Comparison of ENCODE assay signal across 8 cellular contexts in genomic region chr19:52734893-52735661, GRCh38. TPM values are rescaled to one million over a fixed set of nuclear protein-coding genes. Genes with fewer than 3 reads are reported as not detected.
DNase-seq lines count a peak whose midpoint lies in the region; TF ChIP-seq lines count a peak whose summit lies in the region.

TSS of gene ZNF611 (minus strand) at chr19:52735044. CDS start at chr19:52715894, 19,150 bp downstream.

- H3K27ac ChIP-seq in H9 (ENCODE audit: insufficient read length, low read depth, low read length) = peak within 1 kb of the TSS; percentile 65
- peak within 1 kb of the TSS; percentile 34; the same call in 1 of the 2 replicates for H3K27ac ChIP-seq in MM.1S (ENCODE audit: low read length)
- H3K27ac ChIP-seq in stomach smooth muscle (ENCODE audit: low read length) = peak within 1 kb of the TSS; percentile 80

- no peak within 1 kb of the TSS for H4K91ac ChIP-seq in H9 (ENCODE audit: insufficient read length, low read depth, low read length)

- H3K9ac ChIP-seq in H9 (ENCODE audit: extremely low read depth, insufficient read length, low read length) = peak within 1 kb of the TSS; percentile 73
- H3K9ac ChIP-seq in MM.1S (ENCODE audit: low read length) = peak within 1 kb of the TSS; percentile 70
- H3K9ac ChIP-seq in stomach smooth muscle (ENCODE audit: low read length in 2 of 2) = peak within 1 kb of the TSS; percentile 95 to 96

- TF ChIP-seq CTCF in H9 (conservative IDR thresholded peaks at IDR 0.05) (peak; percentile 75), MM.1S (IDR thresholded peaks at IDR 0.05; ENCODE audit: low read length) (peak; percentile 54), fibroblast of villous mesenchyme (IDR thresholded peaks at IDR 0.05; ENCODE audit: insufficient read depth, low read depth, low read length) (peak; percentile 75), neural crest cell (conservative IDR thresholded peaks at IDR 0.05) (peak; percentile 79)

- H3K36me3 Mint-ChIP-seq in H9 (ENCODE audit: insufficient read depth in 1 of 3, low read depth in 3 of 3) = peaks cover 0 to 8% (median 0%) of the 10 kb centered on the region in 3 experiments; a peak in 1 of 7 replicates
- no peaks in the 10 kb centered on the region for H3K36me3 Mint-ChIP-seq in neural crest cell (ENCODE audit: low read depth)

- no peaks in the 10 kb centered on the region; the same call in 1 of the 2 replicates for H3K27me3 ChIP-seq in H9 (ENCODE audit: insufficient read depth, low read length)
- H3K27me3 ChIP-seq in MM.1S (replicated peaks; ENCODE audit: insufficient read depth, low read length) = no peaks in the 10 kb centered on the region
- no peaks in the 10 kb centered on the region for H3K27me3 ChIP-seq in stomach smooth muscle (ENCODE audit: control insufficient read depth in 1 of 2, insufficient read depth in 2 of 2, low read length in 2 of 2)

- in situ Hi-C loops in G401 (cut with HindIII; ENCODE audit: low sequenced_read_pairs) = no loop called here

- H3K4me1 Mint-ChIP-seq in H9 = peaks cover 29 to 36% of the 10 kb centered on the region in 2 experiments
- H3K4me1 Mint-ChIP-seq in neural crest cell = peaks cover 30% of the 10 kb centered on the region

- no peaks in the 10 kb centered on the region for H3K9me2 ChIP-seq in MM.1S (replicated peaks; ENCODE audit: insufficient read depth, low read length)

- no peak within 1 kb of the TSS for H4K5ac ChIP-seq in H9 (ENCODE audit: insufficient read length, low read depth, low read length)

- H3K27me3 Mint-ChIP-seq in H9 (ENCODE audit: low read depth) (peaks cover 8% of the 10 kb centered on the region), neural crest cell (ENCODE audit: low read depth) (no peaks in the 10 kb centered on the region)

- peaks cover 5% of the 10 kb centered on the region for H3K23me2 ChIP-seq in H9 (ENCODE audit: insufficient read length, low read depth, low read length, poor library complexity, severe bottlenecking)

- peaks cover 0 to 8% of the 10 kb centered on the region in 2 experiments; a peak in 4 of 5 replicates for H3K9me3 Mint-ChIP-seq in H9
- no peaks in the 10 kb centered on the region for H3K9me3 Mint-ChIP-seq in neural crest cell

- H3K4me1 ChIP-seq in H9 (ENCODE audit: insufficient read depth, low read length) (no peaks in the 10 kb centered on the region), MM.1S (ENCODE audit: low read length) (no peaks in the 10 kb centered on the region), stomach smooth muscle (ENCODE audit: control insufficient read depth, insufficient read depth, low read length) (peaks cover 12% of the 10 kb centered on the region)

- H3K4ac ChIP-seq in H9 (ENCODE audit: low read depth, low read length) = no peak within 1 kb of the TSS

- H3K4me2 ChIP-seq in H9 (ENCODE audit: insufficient read depth, insufficient read length, low read length) (peak within 1 kb of the TSS; percentile 53), MM.1S (ENCODE audit: low read depth, low read length) (peak within 1 kb of the TSS; percentile 70; the same call in 1 of the 2 replicates)

- H3K56ac ChIP-seq in H9 (ENCODE audit: insufficient read length, low read depth, low read length) = no peak within 1 kb of the TSS

- no peak within 1 kb of the TSS for H2BK5ac ChIP-seq in H9 (ENCODE audit: insufficient read length, low read length)

- WGBS in H9 (ENCODE audit: extremely low coverage, insufficient read length, low lambda C conversion rate) = no CpG with 5 or more reads among the region's 38 CpGs

- no peak within 1 kb of the TSS for H2AK5ac ChIP-seq in H9 (ENCODE audit: insufficient read length, low read length)

- H3K4me3 ChIP-seq in MM.1S (ENCODE audit: low read length) (peak within 1 kb of the TSS; percentile 86), fibroblast of villous mesenchyme (ENCODE audit: low read depth, low read length) (peak within 1 kb of the TSS; percentile 96), stomach smooth muscle (ENCODE audit: low read length in 2 of 2) (peak within 1 kb of the TSS; percentile 93)

- H4K8ac ChIP-seq in H9 (replicated peaks; ENCODE audit: insufficient read length, low read depth, low read length) = no peak within 1 kb of the TSS

- no peaks in the 10 kb centered on the region for H3K9me3 ChIP-seq in H9 (ENCODE audit: control insufficient read depth, low read depth, low read length)
- H3K9me3 ChIP-seq in MM.1S (replicated peaks; ENCODE audit: insufficient read depth, low read length) = no peaks in the 10 kb centered on the region
- H3K9me3 ChIP-seq in stomach smooth muscle (ENCODE audit: control insufficient read depth in 2 of 2, low read length in 2 of 2) = no peaks in the 10 kb centered on the region

- peak within 1 kb of the TSS; percentile 48 for H3K18ac ChIP-seq in H9 (ENCODE audit: insufficient read length, low read depth, low read length)

- peak; percentile 96 for DNase-seq in G401 (ENCODE audit: low spot score)
- DNase-seq in H9 = peak; percentile 97
- DNase-seq in MM.1S = peak; percentile 92
- peak; percentile 26 for DNase-seq in SIG-M5 (lab: John Stamatoyannopoulos, UW)
- DNase-seq in activated gamma-delta T cell treated with Interleukin-2 at 50 U/mL for 16 hours = peak; percentile 100
- peak; percentile 97 for DNase-seq in fibroblast of villous mesenchyme (ENCODE audit: low read depth)
- peak; percentile 99 for DNase-seq in neural crest cell (ENCODE audit: low read depth, low spot score)

- H2AFZ ChIP-seq in H9 (ENCODE audit: low read length) = no peak within 1 kb of the TSS
- H2AFZ ChIP-seq in MM.1S (ENCODE audit: low read length) = peak within 1 kb of the TSS; percentile 94

- H3K79me2 ChIP-seq in H9 (ENCODE audit: insufficient read depth, low read length) (no peaks in the 10 kb centered on the region), MM.1S (ENCODE audit: low read length) (peaks cover 5% of the 10 kb centered on the region; the same call in 1 of the 2 replicates)

- no peak within 1 kb of the TSS for H3K23ac ChIP-seq in H9 (ENCODE audit: insufficient read length, low read depth, low read length)

- no peaks in the 10 kb centered on the region for H3K36me3 ChIP-seq in MM.1S (replicated peaks; ENCODE audit: insufficient read depth, low read length)
- H3K36me3 ChIP-seq in stomach smooth muscle (ENCODE audit: control insufficient read depth in 2 of 2, insufficient read depth in 2 of 2, low read length in 2 of 2) = no peaks in the 10 kb centered on the region

- H2BK12ac ChIP-seq in H9 (ENCODE audit: insufficient read length, low read depth, low read length) = no peak within 1 kb of the TSS

- peak within 1 kb of the TSS; percentile 47; the same call in 1 of the 2 replicates for H3K14ac ChIP-seq in H9 (ENCODE audit: insufficient read depth, low read length)

- H3T11ph ChIP-seq in H9 (ENCODE audit: low read length) = no peak within 1 kb of the TSS

- H2BK20ac ChIP-seq in H9 (ENCODE audit: low read depth, low read length, poor library complexity, severe bottlenecking) = no peak within 1 kb of the TSS

- H3F3A ChIP-seq in MM.1S (ENCODE audit: insufficient read depth, low read length) = no peaks in the 10 kb centered on the region

- peak within 1 kb of the TSS; percentile 92 for H3K4me3 Mint-ChIP-seq in H9
- peak within 1 kb of the TSS; percentile 99 for H3K4me3 Mint-ChIP-seq in neural crest cell

- H2BK15ac ChIP-seq in H9 (ENCODE audit: low read depth, low read length) = no peak within 1 kb of the TSS

- no peak within 1 kb of the TSS for H2BK120ac ChIP-seq in H9 (ENCODE audit: low read depth, low read length, poor library complexity, severe bottlenecking)

- H4K20me1 ChIP-seq in H9 (ENCODE audit: control insufficient read depth, insufficient read depth, insufficient read length) (no peaks in the 10 kb centered on the region), MM.1S (ENCODE audit: insufficient read depth, low read length) (no peaks in the 10 kb centered on the region)

- H3K27ac Mint-ChIP-seq in H9 (peak within 1 kb of the TSS; percentile 90 to 100 (median 93); a peak in 6 of 7 replicates), neural crest cell (ENCODE audit: unreplicated experiment) (peak within 1 kb of the TSS; percentile 99)

- H3K79me1 ChIP-seq in H9 (ENCODE audit: insufficient read depth, low read depth, low read length, poor library complexity, severe bottlenecking) = no peaks in the 10 kb centered on the region

RNA-seq across cellular contexts. Expression of gene ZNF611, which starts in this region (rescaled TPM):
- total RNA-seq in G401 (2014; rRNA removed; shearing (Covaris generic)) = 3.9 and 8.9 TPM in 2 replicates
- total RNA-seq in H9 (2021) (25.1 and 25.6 TPM in 2 replicates), fibroblast of villous mesenchyme (10.0 and 13.4 TPM in 2 replicates), neural crest cell (20.6 and 25.7 TPM in 2 replicates)

Comparison
In these comparisons a context has a peak if more than half of its experiments do, and no peak if none do; other contexts are left out.
1. Peak in every context shown above with its lines: DNase-seq, H3K4me3 ChIP-seq and H3K27ac ChIP-seq.
2. DNase-seq: peak in every context shown above with its lines; median percentile 100 in activated gamma-delta T cell treated with Interleukin-2 at 50 U/mL for 16 hours; 99 in neural crest cell; 97 in H9; 97 in fibroblast of villous mesenchyme; 96 in G401; 92 in MM.1S; 26 in SIG-M5.